ENCODE assay signal across 20 cellular contexts in the genomic region with DNA sequence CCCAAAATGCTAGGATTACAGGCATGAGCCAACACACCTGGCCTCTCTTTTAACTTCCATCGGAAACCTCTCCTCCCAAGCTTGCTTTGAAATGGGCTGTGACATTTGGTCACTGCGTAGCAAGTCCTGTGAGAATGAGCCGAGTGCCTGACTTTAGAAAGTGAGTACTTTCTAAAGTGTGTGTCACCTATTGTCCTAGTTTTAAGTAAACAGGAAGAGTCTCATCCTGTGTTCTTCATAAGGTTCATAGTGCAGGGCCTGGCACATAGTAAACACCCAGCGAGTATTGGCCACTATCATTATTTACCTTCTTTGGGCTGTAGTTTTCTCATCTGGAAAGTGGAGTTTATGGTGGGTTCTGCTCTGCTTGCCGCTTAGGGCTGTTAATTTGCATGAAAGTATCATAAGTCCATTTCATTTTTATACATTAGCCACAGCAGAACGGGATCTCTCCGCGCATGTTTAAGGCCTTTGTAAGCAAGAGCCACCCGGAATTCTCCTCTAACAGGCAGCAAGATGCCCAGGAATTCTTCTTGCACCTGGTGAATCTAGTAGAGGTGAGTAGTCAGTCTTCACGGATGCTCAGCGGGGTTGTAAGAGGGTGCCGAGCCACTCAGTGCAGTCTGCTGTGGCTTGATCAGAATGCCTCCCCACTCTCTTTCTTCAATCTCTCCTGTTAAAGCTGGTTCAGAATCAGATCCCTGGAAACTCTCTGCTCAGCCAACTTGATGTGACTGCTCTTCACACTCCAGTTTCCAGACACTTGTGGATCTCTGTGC.
DNase-seq lines count a peak whose midpoint lies in the region; ATAC-seq, FAIRE-seq and TF ChIP-seq lines count a peak whose summit lies in the region.
"Had no signal": no experiment of that assay in that cellular context is flagged by ENCODE, and none has a peak within 500 bp of the region (broad histone marks: within the 10 kb centered on the region; RNA-seq: fewer than 3 reads in every experiment).

No MANE protein-coding gene starts in this region.

- H2BK15ac ChIP-seq in neuronal stem cell (ENCODE audit: low read length): no peak overlapping the region

- FAIRE-seq in pancreas (lab: Jason Lieb, UNC): no peak
- FAIRE-seq: A549, GM19239 had no signal

- H3K4me3 ChIP-seq in esophagus muscularis mucosa (no peak overlapping the region), neuronal stem cell (ENCODE audit: low read length in 2 of 2) (no peak overlapping the region), pancreas (no peak overlapping the region)
- H3K4me3 ChIP-seq: A549, HAP-1 had no signal

- H3K79me1 ChIP-seq in neuronal stem cell (ENCODE audit: low read depth, low read length): no peaks in the 10 kb centered on the region

- H3K4ac ChIP-seq in neuronal stem cell (ENCODE audit: low read length): no peak overlapping the region

- H3K9ac ChIP-seq in neuronal stem cell (ENCODE audit: low read depth, low read length, poor library complexity): peak overlapping the region; percentile 27

- 89% methylated on average over 12 of the region's 12 CpGs for WGBS in esophagus muscularis mucosa
- no CpG with 5 or more reads among the region's 12 CpGs for WGBS in neuronal stem cell (ENCODE audit: extremely low coverage in 2 of 2, insufficient read length in 2 of 2, insufficient replicate concordance in 1 of 2), 2 donors
- WGBS in pancreas, 2 donors: 87% methylated on average over 12 of the region's 12 CpGs

- ATAC-seq in GM18861 (IDR thresholded peaks at IDR 0.05; ENCODE audit: unreplicated experiment) (no peak), pancreas (no peak), GM21619 (IDR thresholded peaks at IDR 0.05; ENCODE audit: unreplicated experiment) (no peak)
- ATAC-seq: A549 had no signal

- peak; percentile 82 for DNase-seq in DMS53 (lab: John Stamatoyannopoulos, UW)
- peak; percentile 82 for DNase-seq in esophagus muscularis mucosa (ENCODE audit: extremely low spot score)
- no peak for DNase-seq in neuronal stem cell (ENCODE audit: low spot score)
- DNase-seq in pancreas: no peak
- no peak for DNase-seq in activated CD4-positive, CD25-positive, alpha-beta regulatory T cell treated with anti-CD3 and anti-CD28 coated beads, Interleukin-2, amount 50 U/mL, for 72 hours
- DNase-seq: C1 segment of cervical spinal cord; DMS 273 treated with DMSO at 0.1 percent for 48 hours; IMR-90; Karpas-422; MM.1S; NCI-H1092 treated with DMSO at 0.1 percent for 48 hours; NCI-H69; NK-92 treated with Interleukin-12 subunit alpha and Interleukin-12 subunit beta, amount 100 ng/mL, for 24 hours; SIG-M5 had no signal

- TF ChIP-seq CTCF in VCaP (conservative IDR thresholded peaks at IDR 0.05) (no peak), esophagus muscularis mucosa (IDR thresholded peaks at IDR 0.05) (no peak), pancreas (IDR thresholded peaks at IDR 0.05) (no peak)

- peaks cover 0 to 13% (median 0%) of the 10 kb centered on the region in 4 donors for H3K4me1 ChIP-seq in esophagus muscularis mucosa
- peaks cover 0 to 5% of the 10 kb centered on the region in 2 donors for H3K4me1 ChIP-seq in neuronal stem cell (ENCODE audit: control insufficient read depth in 2 of 2, insufficient read depth in 1 of 2, low read depth in 1 of 2, low read length in 2 of 2)
- no peaks in the 10 kb centered on the region for H3K4me1 ChIP-seq in pancreas
- H3K4me1 ChIP-seq: A549, HAP-1 had no signal

- intact Hi-C loops in esophagus muscularis mucosa (cut with DNase I) (no loop called here), pancreas (cut with DNase I) (no loop called here)

- TF ChIP-seq EP300 in esophagus muscularis mucosa (IDR thresholded peaks at IDR 0.05): no peak

- H3K27me3 ChIP-seq in esophagus muscularis mucosa (no peaks in the 10 kb centered on the region), neuronal stem cell (ENCODE audit: control insufficient read depth in 3 of 3, insufficient read depth in 3 of 3, low read depth in 1 of 3, low read length in 3 of 3) (no peaks in the 10 kb centered on the region), pancreas (no peaks in the 10 kb centered on the region)

- no peak overlapping the region for H3K14ac ChIP-seq in neuronal stem cell (ENCODE audit: low read length)

- H2AK5ac ChIP-seq in neuronal stem cell (ENCODE audit: low read depth, low read length): no peak overlapping the region

- H2BK120ac ChIP-seq in neuronal stem cell (ENCODE audit: low read depth, low read length): no peak overlapping the region

- H3K23ac ChIP-seq in neuronal stem cell (ENCODE audit: low read depth, low read length, poor library complexity): no peak overlapping the region

- no peak overlapping the region for H4K8ac ChIP-seq in neuronal stem cell (ENCODE audit: low read depth, low read length)

- H2BK12ac ChIP-seq in neuronal stem cell (ENCODE audit: low read length): no peak overlapping the region

- H4K91ac ChIP-seq in neuronal stem cell (ENCODE audit: low read depth, low read length, poor library complexity): no peak overlapping the region

- no peak overlapping the region for H3K4me2 ChIP-seq in neuronal stem cell (ENCODE audit: insufficient read depth, low read length, poor library complexity, severe bottlenecking)
- H3K4me2 ChIP-seq: A549 had no signal

- no peak for TF ChIP-seq POLR2A in esophagus muscularis mucosa (IDR thresholded peaks at IDR 0.05; ENCODE audit: low read depth)

- no peak overlapping the region for H3K18ac ChIP-seq in neuronal stem cell (ENCODE audit: low read length)

- H3K9me3 ChIP-seq in esophagus muscularis mucosa (no peaks in the 10 kb centered on the region), neuronal stem cell (replicated peaks in 1 of 2; ENCODE audit: control insufficient read depth in 2 of 2, insufficient read depth in 1 of 2, low read depth in 1 of 2, low read length in 2 of 2) (no peaks in the 10 kb centered on the region), pancreas (no peaks in the 10 kb centered on the region)
- H3K9me3 ChIP-seq: A549, HAP-1 had no signal

- no peak overlapping the region for H2BK5ac ChIP-seq in neuronal stem cell (ENCODE audit: low read length)

- H2AFZ ChIP-seq in neuronal stem cell (ENCODE audit: low read length): no peak overlapping the region

- peaks cover 0 to 81% (median 37%) of the 10 kb centered on the region in 4 donors for H3K36me3 ChIP-seq in esophagus muscularis mucosa
- peaks cover 15 to 86% of the 10 kb centered on the region in 2 donors for H3K36me3 ChIP-seq in neuronal stem cell (replicated peaks in 1 of 2; ENCODE audit: control insufficient read depth in 2 of 2, insufficient read depth in 2 of 2, low read length in 2 of 2)
- peaks cover 0 to 9% (median 0%) of the 10 kb centered on the region in 3 donors for H3K36me3 ChIP-seq in pancreas

- H3K27ac ChIP-seq in VCaP: 0 out of 2 replicates have a peak overlapping the region, but pooled peaks have one; percentile 15
- no peak overlapping the region for H3K27ac ChIP-seq in esophagus muscularis mucosa (replicated peaks in 1 of 4)
- H3K27ac ChIP-seq in neuronal stem cell (replicated peaks; ENCODE audit: low read length): no peak overlapping the region
- no peak overlapping the region for H3K27ac ChIP-seq in pancreas
- H3K27ac ChIP-seq: A549 had no signal

Comparison
In these comparisons a context has a peak if more than half of its experiments do, and no peak if none do; other contexts are left out.
1. DNase-seq: peak in DMS53 (single experiment) and esophagus muscularis mucosa (single experiment); none in neuronal stem cell (single experiment), pancreas (0 of 6) and activated CD4-positive, CD25-positive, alpha-beta regulatory T cell treated with anti-CD3 and anti-CD28 coated beads, Interleukin-2, amount 50 U/mL, for 72 hours (single experiment).